In genomic region chr19:6853868-6854267, GRCh38 we compare ENCODE assay signal across 21 cellular contexts. TPM values are rescaled to one million over a fixed set of nuclear protein-coding genes. Genes with fewer than 3 reads are reported as not detected.
"Had no signal": no experiment of that assay in that cellular context is flagged by ENCODE, and none has a peak within 500 bp of the region (broad histone marks: within the 10 kb centered on the region; RNA-seq: fewer than 3 reads in every experiment).

No MANE protein-coding gene starts in this region.

- H3K36me3 ChIP-seq: prostate gland, right atrium auricular region, suprapubic skin had no signal

- H3K4me3 Mint-ChIP-seq: activated CD4-positive, alpha-beta T cell treated with anti-CD3 and anti-CD28 coated beads, Interleukin-2, amount 10 ng/mL, durations not matched to agents 7 days and 5 days; stimulated activated naive CD8-positive, alpha-beta T cell treated with anti-CD3 and anti-CD28 coated beads, Interleukin-15, amount 100 ng/mL, for 72 hours; T-cell; type B pancreatic cell had no signal

- DNase-seq: activated CD4-positive, alpha-beta T cell treated with anti-CD3 and anti-CD28 coated beads, Interleukin-2, amount 10 ng/mL, durations not matched to agents 7 days and 5 days; activated CD4-positive, CD25-positive, alpha-beta regulatory T cell; activated naive CD4-positive, alpha-beta T cell treated with anti-CD3 and anti-CD28 coated beads, Interleukin-2, amount 50 U/mL, for 16 hours; amniotic stem cell; dorsolateral prefrontal cortex; foreskin keratinocyte; hippocampal formation; lower lobe of right lung; SK-N-SH; stimulated activated naive CD8-positive, alpha-beta T cell treated with anti-CD3 and anti-CD28 coated beads, Interleukin-15, amount 100 ng/mL, for 72 hours; T-cell; T-helper 9 cell had no signal

- H3K27me3 Mint-ChIP-seq: activated CD4-positive, alpha-beta T cell treated with anti-CD3 and anti-CD28 coated beads, Interleukin-2, amount 10 ng/mL, durations not matched to agents 7 days and 5 days; stimulated activated naive CD8-positive, alpha-beta T cell treated with anti-CD3 and anti-CD28 coated beads, Interleukin-15, amount 100 ng/mL, for 72 hours; T-cell had no signal

- H3K9ac ChIP-seq: SK-N-SH had no signal

- H3K4me1 ChIP-seq: foreskin keratinocyte, lower lobe of right lung, prostate gland, right atrium auricular region, suprapubic skin had no signal

- H3K27ac ChIP-seq: dorsolateral prefrontal cortex, epithelial cell of prostate, foreskin keratinocyte, lower lobe of right lung, prostate gland, right atrium auricular region, suprapubic skin had no signal

- H3K9me3 Mint-ChIP-seq: activated CD4-positive, alpha-beta T cell treated with anti-CD3 and anti-CD28 coated beads, Interleukin-2, amount 10 ng/mL, durations not matched to agents 7 days and 5 days; stimulated activated naive CD8-positive, alpha-beta T cell treated with anti-CD3 and anti-CD28 coated beads, Interleukin-15, amount 100 ng/mL, for 72 hours; T-cell; type B pancreatic cell had no signal

- H3K4me1 Mint-ChIP-seq: activated CD4-positive, alpha-beta T cell treated with anti-CD3 and anti-CD28 coated beads, Interleukin-2, amount 10 ng/mL, durations not matched to agents 7 days and 5 days; stimulated activated naive CD8-positive, alpha-beta T cell treated with anti-CD3 and anti-CD28 coated beads, Interleukin-15, amount 100 ng/mL, for 72 hours had no signal

- H3K4me3 ChIP-seq: dorsolateral prefrontal cortex, lower lobe of right lung, prostate gland, right atrium auricular region, suprapubic skin had no signal

- H3K36me3 Mint-ChIP-seq: type B pancreatic cell had no signal

- H3K27ac Mint-ChIP-seq: activated CD4-positive, alpha-beta T cell treated with anti-CD3 and anti-CD28 coated beads, Interleukin-2, amount 10 ng/mL, durations not matched to agents 7 days and 5 days; type B pancreatic cell had no signal

- H3K4me2 ChIP-seq: SK-N-SH had no signal

- H3K27me3 ChIP-seq: right atrium auricular region, suprapubic skin had no signal

- H3K9me3 ChIP-seq: lower lobe of right lung, prostate gland, right atrium auricular region, SK-N-SH, suprapubic skin had no signal

RNA-seq across cellular contexts. Expression of gene ADGRE1, which starts 33.5 kb away (rescaled TPM):
- total RNA-seq: foreskin keratinocyte, osteocyte, right atrium auricular region, suprapubic skin had no signal
- polyA plus RNA-seq: fibroblast of lung, foreskin keratinocyte, keratinocyte, neural cell had no signal
